In genomic region chr7:128453836-128454804, GRCh38 we compare ENCODE assay signal across 8 cellular contexts. TPM values are rescaled to one million over a fixed set of nuclear protein-coding genes. Genes with fewer than 3 reads are reported as not detected.
DNase-seq lines count a peak whose midpoint lies in the region; ATAC-seq, FAIRE-seq and TF ChIP-seq lines count a peak whose summit lies in the region.

No MANE protein-coding gene starts in this region.

- peaks cover 19% of the 10 kb centered on the region for H3K4me1 ChIP-seq in GM12878 (ENCODE audit: control insufficient read depth, insufficient read depth, low read length)

- TF ChIP-seq POLR2A in GM12878 (IDR thresholded peaks at IDR 0.05; ENCODE audit: low read depth, low read length) = no peak

- 0 out of 2 replicates have a peak overlapping the region, but pooled peaks have one; percentile 25 for H2AFZ ChIP-seq in GM12878 (ENCODE audit: control insufficient read depth, low read depth, low read length)

- H3K4me2 ChIP-seq in GM12878 (ENCODE audit: control insufficient read depth, insufficient read depth) = no peak overlapping the region

- TF ChIP-seq EP300 in GM12878 (IDR thresholded peaks at IDR 0.05; ENCODE audit: borderline replicate concordance in 1 of 2, control insufficient read depth in 1 of 2, low read depth in 2 of 2, low read length in 2 of 2) = no peak

- H3K9ac ChIP-seq in GM12878 (ENCODE audit: control insufficient read depth, insufficient read depth, low read length) = no peak overlapping the region

- no peak for FAIRE-seq in GM12878 (lab: Jason Lieb, UNC)

- intact Hi-C loops in GM12878 (cut with micrococcal nuclease; ENCODE audit: unreplicated experiment) = loop anchor here (10.0 kb wide), 1 partner anchor 431 kb away; no protein-coding TSS in a partner anchor

- POLR2A ChIA-PET in HEK293T (lab: Yijun Ruan, JAX) = interaction anchor here (1.0 to 2.7 kb wide), 5 partner anchors 10 to 24 kb away, joined by 3 to 21 read pairs (median 10); partner anchors contain the start of gene METTL2B
- POLR2A ChIA-PET in GM12878 (lab: Charles Lee) = interaction anchor here (0.6 to 4.8 kb wide), 6 partner anchors 9 to 227 kb away, joined by 3 to 52 read pairs (median 6); partner anchors contain the start of gene IMPDH1

- SMC1A ChIA-PET in GM12878 (lab: Charles Lee; ENCODE audit: uncharacterized antibody, unreplicated experiment) = interaction anchor here (1.1 to 3.1 kb wide), 8 partner anchors 10 to 26 kb away, joined by 3 to 22 read pairs (median 6); no protein-coding TSS in a partner anchor

- ATAC-seq in GM12878 (no peak), HG02642 (IDR thresholded peaks at IDR 0.05; ENCODE audit: poor library complexity, unreplicated experiment) (no peak)

- H3K79me2 ChIP-seq in GM12878 (ENCODE audit: control insufficient read depth, insufficient read depth, low read length) = peaks cover 33% of the 10 kb centered on the region

- CTCF ChIA-PET in HEK293T (lab: Yijun Ruan, JAX) = interaction anchor here (0.9 to 3.2 kb wide), 4 partner anchors 28 to 213 kb away, joined by 3 to 21 read pairs (median 6); no protein-coding TSS in a partner anchor
- CTCF ChIA-PET in GM12878 (lab: Yijun Ruan, JAX) = interaction anchor here (1.2 to 11.3 kb wide), 4 partner anchors 11 to 26 kb away, joined by 4 to 227 read pairs (median 12); no protein-coding TSS in a partner anchor

- no TSS peak for BruUV-seq in GM12878 (replicated peaks; lab: Mats Ljungman, UMichigan)

- H3K27me3 ChIP-seq in GM12878 (replicated peaks in 1 of 2; ENCODE audit: control insufficient read depth in 2 of 2, insufficient read depth in 2 of 2, low read length in 1 of 2) = no peaks in the 10 kb centered on the region

- no peak for TF ChIP-seq CTCF in GM12878 (IDR thresholded peaks at IDR 0.05 in 2 of 3, conservative IDR thresholded peaks at IDR 0.05 in 1 of 3; ENCODE audit: control insufficient read depth in 2 of 3, extremely low read depth in 1 of 3, insufficient read depth in 1 of 3, low read depth in 3 of 3, low read length in 3 of 3)

- peak; percentile 69 for DNase-seq in HEK293T (ENCODE audit: extremely low spot score)
- DNase-seq in GM12878 (ENCODE audit: low read depth, low spot score) = no peak
- DNase-seq in iPS-NIHi11 (ENCODE audit: low spot score) = peak; percentile 87
- DNase-seq in skeletal muscle cell (ENCODE audit: low read depth) = peak; percentile 93
- no peak for DNase-seq in NCI-H526 treated with DMSO at 0.1 percent for 48 hours (lab: John Stamatoyannopoulos, UW)
- DNase-seq in NCI-H1092 treated with DMSO at 0.1 percent for 48 hours (lab: John Stamatoyannopoulos, UW) = no peak
- DNase-seq in activated CD8-positive, alpha-beta memory T cell treated with anti-CD3 and anti-CD28 coated beads, Interleukin-2, amount 50 U/mL, for 48 hours = no peak

- 93% methylated on average over 20 of the region's 23 CpGs for WGBS in GM12878 (ENCODE audit: insufficient coverage, insufficient replicate concordance, low lambda C conversion rate, missing lambda C conversion rate)

- H3K36me3 ChIP-seq in GM12878 (ENCODE audit: control insufficient read depth in 2 of 2, insufficient read depth in 2 of 2, low read length in 1 of 2) = peaks cover 0 to 4% of the 10 kb centered on the region in 2 experiments; a peak in 1 of 4 replicates

- RAD21 ChIA-PET in GM12878 (lab: Charles Lee; ENCODE audit: unreplicated experiment) = interaction anchor here (0.6 to 4.6 kb wide), 5 partner anchors 10 to 1595 kb away, joined by 3 to 28 read pairs (median 5); no protein-coding TSS in a partner anchor

- in situ Hi-C loops in GM12878 (cut with MboI) = no loop called here

- no peak overlapping the region for H3K27ac ChIP-seq in GM12878 (ENCODE audit: control insufficient read depth, insufficient read depth)

- no peak for TF ChIP-seq RAD21 in GM12878 (IDR thresholded peaks at IDR 0.05; ENCODE audit: insufficient read depth, low read depth, low read length)

- H4K20me1 ChIP-seq in GM12878 (ENCODE audit: control insufficient read depth, insufficient read depth) = no peaks in the 10 kb centered on the region

- H3K4me3 ChIP-seq in GM12878 (no peak overlapping the region), skeletal muscle cell (ENCODE audit: low read depth, low read length) (peak overlapping the region; percentile 6)

- no peaks in the 10 kb centered on the region; the same call in 2 of the 3 replicates for H3K9me3 ChIP-seq in GM12878 (replicated peaks; ENCODE audit: control insufficient read depth, insufficient read depth, low read length)

TF ChIP-seq in HEK293T, 16 proteins besides CTCF, POLR2A, EP300 and RAD21:
- TF ChIP-seq CTBP1 (IDR thresholded peaks at IDR 0.05; ENCODE audit: borderline replicate concordance) (no peak), FOXK2 (IDR thresholded peaks at IDR 0.05) (no peak)

TF ChIP-seq in GM12878, 131 proteins besides CTCF, POLR2A, EP300 and RAD21:
- TF ChIP-seq CBFB (IDR thresholded peaks at IDR 0.05; ENCODE audit: low read depth) = no peak
- TF ChIP-seq, protein P1, sequence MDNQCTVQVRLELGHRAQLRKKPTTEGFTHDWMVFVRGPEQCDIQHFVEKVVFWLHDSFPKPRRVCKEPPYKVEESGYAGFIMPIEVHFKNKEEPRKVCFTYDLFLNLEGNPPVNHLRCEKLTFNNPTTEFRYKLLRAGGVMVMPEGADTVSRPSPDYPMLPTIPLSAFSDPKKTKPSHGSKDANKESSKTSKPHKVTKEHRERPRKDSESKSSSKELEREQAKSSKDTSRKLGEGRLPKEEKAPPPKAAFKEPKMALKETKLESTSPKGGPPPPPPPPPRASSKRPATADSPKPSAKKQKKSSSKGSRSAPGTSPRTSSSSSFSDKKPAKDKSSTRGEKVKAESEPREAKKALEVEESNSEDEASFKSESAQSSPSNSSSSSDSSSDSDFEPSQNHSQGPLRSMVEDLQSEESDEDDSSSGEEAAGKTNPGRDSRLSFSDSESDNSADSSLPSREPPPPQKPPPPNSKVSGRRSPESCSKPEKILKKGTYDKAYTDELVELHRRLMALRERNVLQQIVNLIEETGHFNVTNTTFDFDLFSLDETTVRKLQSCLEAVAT (IDR thresholded peaks at IDR 0.05) = peak; percentile 89

RNA-seq across cellular contexts. Expression of gene HILPDA, which starts 1.6 kb away (rescaled TPM):
- total RNA-seq in GM12878 (2013; cell fraction: nucleolus; rRNA removed) = 232 and 244 TPM in 2 replicates
- 15.1 and 16.4 TPM in 2 replicates for total RNA-seq in GM12878 (2014; rRNA removed)
- total RNA-seq in GM12878 (2014; rRNA removed; fragmentation: Illumina TruSeq; extraction: Trizol) = 19.6 and 21.2 TPM in 2 replicates
- total RNA-seq in GM12878 (2021) = 12.0 and 14.1 TPM in 2 replicates
- 22.4 TPM for polyA plus RNA-seq in GM12878 (2011; ENCODE audit: low read depth)
- 198 and 232 TPM in 2 replicates for polyA plus RNA-seq in GM12878 (2011; rRNA removed)
- polyA plus RNA-seq in GM12878 (2011; cell fraction: cytosol; rRNA removed) = 184 and 280 TPM in 2 replicates
- polyA plus RNA-seq in GM12878 (2011; cell fraction: nucleus; rRNA removed) = 85.4 and 130 TPM in 2 replicates
- polyA plus RNA-seq in GM12878 (2012) = 26.2 and 86.6 TPM in 2 replicates
- polyA plus RNA-seq in GM12878 (2014; fragmentation: Illumina TruSeq; extraction: Trizol) = 22.1 and 24.2 TPM in 2 replicates
- polyA plus RNA-seq in GM12878 (2014; fragmentation: Nextera tagmentation; extraction: Ambion mirVana) = 10 to 100 TPM; 37.4 to 44.0 TPM
- polyA plus RNA-seq in GM12878 (2014; rRNA removed) = 26.1 and 29.6 TPM in 2 replicates
- 10 to 100 TPM; 24.5 to 28.4 TPM for polyA plus RNA-seq in GM12878 (2016; fragmentation: Nextera tagmentation; extraction: Ambion mirVana)
- polyA minus RNA-seq in GM12878 (2011; rRNA and poly(A)+ RNA removed) = 141 and 166 TPM in 2 replicates
- polyA minus RNA-seq in GM12878 (2011; cell fraction: cytosol; rRNA and poly(A)+ RNA removed) = 42.1 and 54.1 TPM in 2 replicates
- polyA minus RNA-seq in GM12878 (2011; cell fraction: nucleus; rRNA and poly(A)+ RNA removed) = 97.8 and 100.0 TPM in 2 replicates

RNA-seq across cellular contexts. Expression of gene METTL2B, which starts 22.4 kb away (rescaled TPM):
- 56.9 and 63.6 TPM in 2 replicates for total RNA-seq in GM12878 (2013; cell fraction: nucleolus; rRNA removed)
- total RNA-seq in GM12878 (2014; rRNA removed) (26.8 and 29.4 TPM in 2 replicates), GM12878 (2014; rRNA removed; fragmentation: Illumina TruSeq; extraction: Trizol) (35.3 and 36.9 TPM in 2 replicates), GM12878 (2021) (27.7 and 28.1 TPM in 2 replicates)
- polyA plus RNA-seq in GM12878 (2011; ENCODE audit: low read depth) = 14.2 TPM
- polyA plus RNA-seq in GM12878 (2011; rRNA removed) (36.4 and 37.8 TPM in 2 replicates), GM12878 (2014; fragmentation: Illumina TruSeq; extraction: Trizol) (36.6 and 51.7 TPM in 2 replicates), GM12878 (2014; fragmentation: Nextera tagmentation; extraction: Ambion mirVana) (10 to 100 TPM; 40.5 to 48.4 TPM), GM12878 (2014; rRNA removed) (18.9 and 20.7 TPM in 2 replicates), GM12878 (2016; fragmentation: Nextera tagmentation; extraction: Ambion mirVana) (10 to 100 TPM; 43.4 to 43.5 TPM)
- 19.7 and 23.3 TPM in 2 replicates for polyA plus RNA-seq in GM12878 (2011; cell fraction: cytosol; rRNA removed)
- 13.0 and 13.3 TPM in 2 replicates for polyA plus RNA-seq in GM12878 (2011; cell fraction: nucleus; rRNA removed)
- polyA plus RNA-seq in GM12878 (2012) = 12.6 and 13.7 TPM in 2 replicates
- polyA minus RNA-seq in GM12878 (2011; rRNA and poly(A)+ RNA removed) = 36.3 and 48.1 TPM in 2 replicates
- polyA minus RNA-seq in GM12878 (2011; cell fraction: cytosol; rRNA and poly(A)+ RNA removed) = 13.0 and 15.1 TPM in 2 replicates
- polyA minus RNA-seq in GM12878 (2011; cell fraction: nucleus; rRNA and poly(A)+ RNA removed) = 18.3 and 38.9 TPM in 2 replicates

RNA-seq across cellular contexts. Expression of gene IMPDH1, which starts 44.3 kb away (rescaled TPM):
- 38.3 and 43.9 TPM in 2 replicates for total RNA-seq in GM12878 (2013; cell fraction: nucleolus; rRNA removed)
- 48.4 and 51.7 TPM in 2 replicates for total RNA-seq in GM12878 (2014; rRNA removed)
- 27.7 and 31.4 TPM in 2 replicates for total RNA-seq in GM12878 (2014; rRNA removed; fragmentation: Illumina TruSeq; extraction: Trizol)
- 56.0 and 61.3 TPM in 2 replicates for total RNA-seq in GM12878 (2021)
- polyA plus RNA-seq in GM12878 (2011; ENCODE audit: low read depth) = 8.8 TPM
- 18.5 and 34.8 TPM in 2 replicates for polyA plus RNA-seq in GM12878 (2011; rRNA removed)
- 34.6 and 42.3 TPM in 2 replicates for polyA plus RNA-seq in GM12878 (2011; cell fraction: cytosol; rRNA removed)
- 84.6 and 84.9 TPM in 2 replicates for polyA plus RNA-seq in GM12878 (2011; cell fraction: nucleus; rRNA removed)
- 24.1 and 28.3 TPM in 2 replicates for polyA plus RNA-seq in GM12878 (2012)
- 10.5 and 24.0 TPM in 2 replicates for polyA plus RNA-seq in GM12878 (2014; fragmentation: Illumina TruSeq; extraction: Trizol)
- 1 to 10 TPM in 1 of 2 experiments, under 1 TPM in 1; 0.50 to 1.5 TPM for polyA plus RNA-seq in GM12878 (2014; fragmentation: Nextera tagmentation; extraction: Ambion mirVana)
- polyA plus RNA-seq in GM12878 (2014; rRNA removed) = 50.8 and 55.9 TPM in 2 replicates
- 10 to 100 TPM; 48.7 to 58.3 TPM for polyA plus RNA-seq in GM12878 (2016; fragmentation: Nextera tagmentation; extraction: Ambion mirVana)
- 28.6 and 35.3 TPM in 2 replicates for polyA minus RNA-seq in GM12878 (2011; rRNA and poly(A)+ RNA removed)
- 19.9 and 22.7 TPM in 2 replicates for polyA minus RNA-seq in GM12878 (2011; cell fraction: cytosol; rRNA and poly(A)+ RNA removed)
- polyA minus RNA-seq in GM12878 (2011; cell fraction: nucleus; rRNA and poly(A)+ RNA removed) = 20.3 and 40.6 TPM in 2 replicates

Comparison
In these comparisons a context has a peak if more than half of its experiments do, and no peak if none do; other contexts are left out.
1. DNase-seq: peak in HEK293T (single experiment), iPS-NIHi11 (single experiment) and skeletal muscle cell (single experiment); none in GM12878 (single experiment), NCI-H526 treated with DMSO at 0.1 percent for 48 hours (single experiment), NCI-H1092 treated with DMSO at 0.1 percent for 48 hours (single experiment) and activated CD8-positive, alpha-beta memory T cell treated with anti-CD3 and anti-CD28 coated beads, Interleukin-2, amount 50 U/mL, for 48 hours (single experiment).